ENCODE assay signal across 16 cellular contexts in genomic region chr16:29673501-29673900, GRCh38. TPM values are rescaled to one million over a fixed set of nuclear protein-coding genes. Genes with fewer than 3 reads are reported as not detected.
DNase-seq lines count a peak whose midpoint lies in the region; ATAC-seq and TF ChIP-seq lines count a peak whose summit lies in the region.
"Had no signal": no experiment of that assay in that cellular context is flagged by ENCODE, and none has a peak within 500 bp of the region (broad histone marks: within the 10 kb centered on the region; RNA-seq: fewer than 3 reads in every experiment).

No MANE protein-coding gene starts in this region.

- no peak overlapping the region for H2AFZ ChIP-seq in mesenchymal stem cell (ENCODE audit: low read depth, low read length)
- no peak overlapping the region for H2AFZ ChIP-seq in trophoblast cell (ENCODE audit: insufficient read depth, low read length, poor library complexity)

- H3K79me1 ChIP-seq in mesenchymal stem cell (replicated peaks; ENCODE audit: low read length, poor library complexity, severe bottlenecking) (no peaks in the 10 kb centered on the region), trophoblast cell (ENCODE audit: low read length) (peaks cover 1% of the 10 kb centered on the region)

- H3K4ac ChIP-seq in mesenchymal stem cell (ENCODE audit: low read depth in 1 of 2, low read length in 2 of 2) (no peak overlapping the region), trophoblast cell (ENCODE audit: low read depth, low read length) (no peak overlapping the region)

- peak overlapping the region in 1 of 2 experiments; percentile 40 for H3K23ac ChIP-seq in mesenchymal stem cell (ENCODE audit: low read length in 2 of 2)
- H3K23ac ChIP-seq in trophoblast cell (ENCODE audit: low read length): no peak overlapping the region

- H3K4me1 ChIP-seq in mesenchymal stem cell (ENCODE audit: control insufficient read depth, insufficient read depth, low read depth, low read length) (peaks cover 4% of the 10 kb centered on the region), trophoblast cell (ENCODE audit: control insufficient read depth in 1 of 2, insufficient read depth in 2 of 2, low read length in 2 of 2) (peaks cover under 1% of the 10 kb centered on the region in 2 experiments)
- peaks cover 4% of the 10 kb centered on the region for H3K4me1 ChIP-seq in CD8-positive, alpha-beta T cell (ENCODE audit: insufficient read depth, low read length)

- no peak overlapping the region for H4K12ac ChIP-seq in trophoblast cell (ENCODE audit: low read depth, low read length)

- peak overlapping the region in 1 of 2 experiments; percentile 41 for H3K14ac ChIP-seq in mesenchymal stem cell (ENCODE audit: low read length in 2 of 2)
- peak overlapping the region; percentile 28 for H3K14ac ChIP-seq in trophoblast cell (ENCODE audit: low read length)

- H2BK120ac ChIP-seq in mesenchymal stem cell (ENCODE audit: low read depth, low read length): no peak overlapping the region
- H2BK120ac ChIP-seq in trophoblast cell (ENCODE audit: insufficient read depth, low read length, poor library complexity): no peak overlapping the region

- POLR2A ChIA-PET in activated CD8-positive, alpha-beta T cell treated with anti-CD3 and anti-CD28 coated beads for 36 hours (lab: Charles Lee): no interaction called here
- POLR2A ChIA-PET in activated CD8-positive, alpha-beta T cell treated with anti-CD3 and anti-CD28 coated beads, Interleukin-2, amount 10 ng/mL, durations not matched to agents 7 days and 5 days (lab: Charles Lee): no interaction called here
- POLR2A ChIA-PET in CD8-positive, alpha-beta T cell (lab: Charles Lee): no interaction called here

- peak overlapping the region; percentile 42 for H3K27ac Mint-ChIP-seq in activated CD8-positive, alpha-beta T cell treated with anti-CD3 and anti-CD28 coated beads for 36 hours
- no peak overlapping the region for H3K27ac Mint-ChIP-seq in activated CD8-positive, alpha-beta T cell treated with anti-CD3 and anti-CD28 coated beads, Interleukin-2, amount 10 ng/mL, durations not matched to agents 7 days and 5 days
- H3K27ac Mint-ChIP-seq in activated T-helper 1 cell treated with anti-CD3 and anti-CD28 coated beads, Interleukin-12 subunit alpha, Interleukin-12 subunit beta, Interleukin-2, Interleukin-4 antibody, amounts not matched to agents 30 ng/mL and 10 ng/mL and 1 ng/mL, durations not matched to agents 14 hours and 24 hours and 36 hours: peak overlapping the region; percentile 70
- no peak overlapping the region for H3K27ac Mint-ChIP-seq in CD8-positive, alpha-beta T cell

- H3K9ac ChIP-seq in mesenchymal stem cell (ENCODE audit: low read length) (no peak overlapping the region), trophoblast cell (ENCODE audit: low read length) (no peak overlapping the region)

- WGBS in mesenchymal stem cell: 93% methylated on average over 6 of the region's 6 CpGs
- no CpG with 5 or more reads among the region's 6 CpGs for WGBS in trophoblast cell (ENCODE audit: extremely low coverage, insufficient coverage, insufficient read length)

- no peaks in the 10 kb centered on the region for H3K9me3 Mint-ChIP-seq in activated CD8-positive, alpha-beta T cell treated with anti-CD3 and anti-CD28 coated beads for 36 hours
- H3K9me3 Mint-ChIP-seq in activated CD8-positive, alpha-beta T cell treated with anti-CD3 and anti-CD28 coated beads, Interleukin-2, amount 10 ng/mL, durations not matched to agents 7 days and 5 days (ENCODE audit: insufficient read depth): no peaks in the 10 kb centered on the region
- H3K9me3 Mint-ChIP-seq in activated T-helper 1 cell treated with anti-CD3 and anti-CD28 coated beads, Interleukin-12 subunit alpha, Interleukin-12 subunit beta, Interleukin-2, Interleukin-4 antibody, amounts not matched to agents 30 ng/mL and 10 ng/mL and 1 ng/mL, durations not matched to agents 14 hours and 24 hours and 36 hours: no peaks in the 10 kb centered on the region
- H3K9me3 Mint-ChIP-seq in CD8-positive, alpha-beta T cell: no peaks in the 10 kb centered on the region

- H4K8ac ChIP-seq in mesenchymal stem cell (ENCODE audit: low read length): no peak overlapping the region
- H4K8ac ChIP-seq in trophoblast cell (ENCODE audit: low read depth, low read length): no peak overlapping the region

- peaks cover 12% of the 10 kb centered on the region for H3K36me3 Mint-ChIP-seq in activated CD8-positive, alpha-beta T cell treated with anti-CD3 and anti-CD28 coated beads for 36 hours (ENCODE audit: low read depth)
- H3K36me3 Mint-ChIP-seq in activated CD8-positive, alpha-beta T cell treated with anti-CD3 and anti-CD28 coated beads, Interleukin-2, amount 10 ng/mL, durations not matched to agents 7 days and 5 days (ENCODE audit: low read depth): peaks cover 32% of the 10 kb centered on the region
- peaks cover 22% of the 10 kb centered on the region for H3K36me3 Mint-ChIP-seq in activated T-helper 1 cell treated with anti-CD3 and anti-CD28 coated beads, Interleukin-12 subunit alpha, Interleukin-12 subunit beta, Interleukin-2, Interleukin-4 antibody, amounts not matched to agents 30 ng/mL and 10 ng/mL and 1 ng/mL, durations not matched to agents 14 hours and 24 hours and 36 hours (ENCODE audit: low read depth)
- peaks cover 11% of the 10 kb centered on the region for H3K36me3 Mint-ChIP-seq in CD8-positive, alpha-beta T cell

- ATAC-seq in activated CD8-positive, alpha-beta T cell treated with anti-CD3 and anti-CD28 coated beads for 36 hours: no peak
- ATAC-seq in activated CD8-positive, alpha-beta T cell treated with anti-CD3 and anti-CD28 coated beads, Interleukin-2, amount 10 ng/mL, durations not matched to agents 7 days and 5 days: no peak
- no peak for ATAC-seq in CD8-positive, alpha-beta T cell

- no peak overlapping the region for H2BK15ac ChIP-seq in mesenchymal stem cell (ENCODE audit: low read depth, poor library complexity, severe bottlenecking)

- CTCF ChIA-PET in activated CD8-positive, alpha-beta T cell treated with anti-CD3 and anti-CD28 coated beads for 36 hours (lab: Charles Lee): interaction anchor here (1.5 kb wide), 1 partner anchor 18 kb away, joined by 3 read pairs; no protein-coding TSS in a partner anchor
- CTCF ChIA-PET in activated CD8-positive, alpha-beta T cell treated with anti-CD3 and anti-CD28 coated beads, Interleukin-2, amount 10 ng/mL, durations not matched to agents 7 days and 5 days (lab: Charles Lee): interaction anchor here (0.7 to 1.3 kb wide), 3 partner anchors 32 to 190 kb away, joined by 3 to 7 read pairs (median 3); partner anchors contain the start of gene CDIPT
- CTCF ChIA-PET in CD8-positive, alpha-beta T cell (lab: Charles Lee): interaction anchor here (0.8 to 1.8 kb wide), 5 partner anchors 10 to 470 kb away, joined by 3 to 5 read pairs (median 3); partner anchors contain the start of gene SPN

- no peak for TF ChIP-seq CTCF in activated CD8-positive, alpha-beta T cell treated with anti-CD3 and anti-CD28 coated beads for 36 hours (IDR thresholded peaks at IDR 0.05)
- TF ChIP-seq CTCF in CD8-positive, alpha-beta T cell (IDR thresholded peaks at IDR 0.05): no peak

- H3K27ac ChIP-seq in mesenchymal stem cell (ENCODE audit: low read length, poor library complexity, severe bottlenecking) (no peak overlapping the region), trophoblast cell (ENCODE audit: low read depth, low read length) (no peak overlapping the region)
- no peak overlapping the region for H3K27ac ChIP-seq in CD8-positive, alpha-beta T cell (ENCODE audit: low read depth, low read length)
- H3K27ac ChIP-seq: RWPE1 had no signal

- H3K79me2 ChIP-seq in trophoblast cell (ENCODE audit: control insufficient read depth, insufficient read depth, low read length, poor library complexity): no peaks in the 10 kb centered on the region

- no peak overlapping the region for H3K18ac ChIP-seq in mesenchymal stem cell (ENCODE audit: low read depth in 1 of 2, low read length in 2 of 2)
- H3K18ac ChIP-seq in trophoblast cell (ENCODE audit: low read length): no peak overlapping the region

- H3K4me2 ChIP-seq in mesenchymal stem cell (ENCODE audit: low read length, poor library complexity, severe bottlenecking) (no peak overlapping the region), trophoblast cell (ENCODE audit: low read length) (no peak overlapping the region)

- no peaks in the 10 kb centered on the region for H3K27me3 Mint-ChIP-seq in activated CD8-positive, alpha-beta T cell treated with anti-CD3 and anti-CD28 coated beads for 36 hours
- H3K27me3 Mint-ChIP-seq in activated CD8-positive, alpha-beta T cell treated with anti-CD3 and anti-CD28 coated beads, Interleukin-2, amount 10 ng/mL, durations not matched to agents 7 days and 5 days (ENCODE audit: low read depth): no peaks in the 10 kb centered on the region
- H3K27me3 Mint-ChIP-seq in activated T-helper 1 cell treated with anti-CD3 and anti-CD28 coated beads, Interleukin-12 subunit alpha, Interleukin-12 subunit beta, Interleukin-2, Interleukin-4 antibody, amounts not matched to agents 30 ng/mL and 10 ng/mL and 1 ng/mL, durations not matched to agents 14 hours and 24 hours and 36 hours (ENCODE audit: insufficient read depth): no peaks in the 10 kb centered on the region
- no peaks in the 10 kb centered on the region for H3K27me3 Mint-ChIP-seq in CD8-positive, alpha-beta T cell (ENCODE audit: low read depth)

- H3K4me3 ChIP-seq in mesenchymal stem cell (ENCODE audit: insufficient read depth in 1 of 2, low read depth in 1 of 2, low read length in 2 of 2): no peak overlapping the region
- no peak overlapping the region for H3K4me3 ChIP-seq in trophoblast cell (ENCODE audit: low read depth, low read length)
- H3K4me3 ChIP-seq in CD8-positive, alpha-beta T cell (ENCODE audit: low read depth, low read length): no peak overlapping the region
- H3K4me3 ChIP-seq in MG63: no peak overlapping the region
- H3K4me3 ChIP-seq: HAP-1 had no signal

- no peak overlapping the region for H3K4me3 Mint-ChIP-seq in activated CD8-positive, alpha-beta T cell treated with anti-CD3 and anti-CD28 coated beads for 36 hours
- no peak overlapping the region for H3K4me3 Mint-ChIP-seq in activated CD8-positive, alpha-beta T cell treated with anti-CD3 and anti-CD28 coated beads, Interleukin-2, amount 10 ng/mL, durations not matched to agents 7 days and 5 days
- no peak overlapping the region for H3K4me3 Mint-ChIP-seq in activated T-helper 1 cell treated with anti-CD3 and anti-CD28 coated beads, Interleukin-12 subunit alpha, Interleukin-12 subunit beta, Interleukin-2, Interleukin-4 antibody, amounts not matched to agents 30 ng/mL and 10 ng/mL and 1 ng/mL, durations not matched to agents 14 hours and 24 hours and 36 hours
- no peak overlapping the region for H3K4me3 Mint-ChIP-seq in CD8-positive, alpha-beta T cell

- H4K91ac ChIP-seq in mesenchymal stem cell (ENCODE audit: low read length) (no peak overlapping the region), trophoblast cell (ENCODE audit: low read depth, low read length) (no peak overlapping the region)

- DNase-seq in activated CD8-positive, alpha-beta T cell treated with anti-CD3 and anti-CD28 coated beads for 36 hours: no peak
- no peak for DNase-seq in activated CD8-positive, alpha-beta T cell treated with anti-CD3 and anti-CD28 coated beads, Interleukin-2, amount 10 ng/mL, durations not matched to agents 7 days and 5 days
- no peak for DNase-seq in activated T-helper 1 cell treated with anti-CD3 and anti-CD28 coated beads, Interleukin-12 subunit alpha, Interleukin-12 subunit beta, Interleukin-2, Interleukin-4 antibody, amounts not matched to agents 30 ng/mL and 10 ng/mL and 1 ng/mL, durations not matched to agents 14 hours and 24 hours and 36 hours (ENCODE audit: low spot score)
- DNase-seq in mesenchymal stem cell (no peak), trophoblast cell (no peak), hypothalamus (lab: John Stamatoyannopoulos, UW) (no peak), MG63 (no peak)
- no peak for DNase-seq in CD8-positive, alpha-beta T cell
- DNase-seq: 8988T, DMS53, NCI-H1436 treated with DMSO at 0.1 percent for 48 hours, NCI-H2081, NCI-H524, OCI-M1 had no signal

- H3K9me3 ChIP-seq in mesenchymal stem cell (ENCODE audit: control insufficient read depth, low read length) (no peaks in the 10 kb centered on the region), trophoblast cell (ENCODE audit: insufficient read depth, low read depth, low read length) (no peaks in the 10 kb centered on the region), MG63 (no peaks in the 10 kb centered on the region)
- H3K9me3 ChIP-seq in CD8-positive, alpha-beta T cell (ENCODE audit: low read length): no peaks in the 10 kb centered on the region
- H3K9me3 ChIP-seq: HAP-1 had no signal

- H2BK5ac ChIP-seq in mesenchymal stem cell (ENCODE audit: low read depth, low read length, poor library complexity, severe bottlenecking): no peak overlapping the region
- no peak overlapping the region for H2BK5ac ChIP-seq in trophoblast cell (ENCODE audit: low read depth, low read length, poor library complexity)

- H3K27me3 ChIP-seq in mesenchymal stem cell (ENCODE audit: control insufficient read depth in 1 of 2, insufficient read depth in 1 of 2, low read length in 2 of 2): peaks cover 0 to 3% of the 10 kb centered on the region in 2 experiments
- no peaks in the 10 kb centered on the region for H3K27me3 ChIP-seq in trophoblast cell (ENCODE audit: insufficient read depth, low read length)
- H3K27me3 ChIP-seq in CD8-positive, alpha-beta T cell (ENCODE audit: insufficient read depth, low read length): no peaks in the 10 kb centered on the region
- no peaks in the 10 kb centered on the region for H3K27me3 ChIP-seq in MG63

- H3K4me1 Mint-ChIP-seq in activated CD8-positive, alpha-beta T cell treated with anti-CD3 and anti-CD28 coated beads for 36 hours (ENCODE audit: low read depth): peaks cover 11% of the 10 kb centered on the region
- H3K4me1 Mint-ChIP-seq in activated CD8-positive, alpha-beta T cell treated with anti-CD3 and anti-CD28 coated beads, Interleukin-2, amount 10 ng/mL, durations not matched to agents 7 days and 5 days (ENCODE audit: low read depth): peaks cover 25% of the 10 kb centered on the region
- H3K4me1 Mint-ChIP-seq in activated T-helper 1 cell treated with anti-CD3 and anti-CD28 coated beads, Interleukin-12 subunit alpha, Interleukin-12 subunit beta, Interleukin-2, Interleukin-4 antibody, amounts not matched to agents 30 ng/mL and 10 ng/mL and 1 ng/mL, durations not matched to agents 14 hours and 24 hours and 36 hours (ENCODE audit: low read depth): peaks cover 22% of the 10 kb centered on the region
- peaks cover 18% of the 10 kb centered on the region for H3K4me1 Mint-ChIP-seq in CD8-positive, alpha-beta T cell (ENCODE audit: low read depth)

- intact Hi-C loops in activated CD8-positive, alpha-beta T cell treated with anti-CD3 and anti-CD28 coated beads for 36 hours (cut with micrococcal nuclease): no loop called here
- intact Hi-C loops in activated T-helper 1 cell treated with anti-CD3 and anti-CD28 coated beads, Interleukin-12 subunit alpha, Interleukin-12 subunit beta, Interleukin-2, Interleukin-4 antibody, amounts not matched to agents 30 ng/mL and 10 ng/mL and 1 ng/mL, durations not matched to agents 14 hours and 24 hours and 36 hours (cut with micrococcal nuclease): no loop called here
- intact Hi-C loops in CD8-positive, alpha-beta T cell (cut with DNase I, micrococcal nuclease): no loop called here

- H3K36me3 ChIP-seq in mesenchymal stem cell (ENCODE audit: control insufficient read depth in 1 of 2, insufficient read depth in 2 of 2, low read depth in 1 of 2, low read length in 2 of 2) (peaks cover 0 to 3% of the 10 kb centered on the region in 2 experiments), trophoblast cell (ENCODE audit: control insufficient read depth in 1 of 2, insufficient read depth in 2 of 2, low read length in 2 of 2) (no peaks in the 10 kb centered on the region), MG63 (no peaks in the 10 kb centered on the region)
- H3K36me3 ChIP-seq in CD8-positive, alpha-beta T cell (ENCODE audit: insufficient read depth, low read length): no peaks in the 10 kb centered on the region
- H3K36me3 ChIP-seq: HAP-1 had no signal

- H2AK5ac ChIP-seq in mesenchymal stem cell (ENCODE audit: low read length, severe bottlenecking) (peak overlapping the region; percentile 27), trophoblast cell (ENCODE audit: low read length) (peak overlapping the region; percentile 60)

- H2BK12ac ChIP-seq in mesenchymal stem cell (ENCODE audit: low read length in 2 of 2): peak overlapping the region; percentile 1 to 86
- peak overlapping the region; percentile 78 for H2BK12ac ChIP-seq in trophoblast cell (ENCODE audit: low read length)

RNA-seq across cellular contexts. Expression of gene QPRT, which starts 5.5 kb away (rescaled TPM):
- 10 to 100 TPM in 1 of 2 experiments, 1 to 10 TPM in 1; 9.3 to 11.7 TPM for total RNA-seq in activated CD8-positive, alpha-beta T cell treated with anti-CD3 and anti-CD28 coated beads for 36 hours
- total RNA-seq in activated CD8-positive, alpha-beta T cell treated with anti-CD3 and anti-CD28 coated beads, Interleukin-2, amount 10 ng/mL, durations not matched to agents 7 days and 5 days: 10 to 100 TPM in 1 of 2 experiments, 1 to 10 TPM in 1; 8.6 to 10.2 TPM
- total RNA-seq in activated T-helper 1 cell treated with anti-CD3 and anti-CD28 coated beads, Interleukin-12 subunit alpha, Interleukin-12 subunit beta, Interleukin-2, Interleukin-4 antibody, amounts not matched to agents 30 ng/mL and 10 ng/mL and 1 ng/mL, durations not matched to agents 14 hours and 24 hours and 36 hours: 6.3 and 6.5 TPM in 2 replicates
- 326 TPM for polyA plus RNA-seq in mesenchymal stem cell (2013, experiment 1 of 2)
- 319 TPM for polyA plus RNA-seq in mesenchymal stem cell (2013, experiment 2 of 2)
- 258 and 266 TPM in 2 replicates for polyA plus RNA-seq in trophoblast cell (2013)
- total RNA-seq in CD8-positive, alpha-beta T cell: under 1 TPM in 1 of 2 experiments, not detected in 1; 0.76 TPM
- total RNA-seq in MG63 (2014; rRNA removed; shearing (Covaris generic); ENCODE audit: low replicate concordance): 0.36 and 0.64 TPM in 2 replicates

RNA-seq across cellular contexts. Expression of gene SPN, which starts 10.5 kb away (rescaled TPM):
- 100 to 1,000 TPM; 110 to 119 TPM for total RNA-seq in activated CD8-positive, alpha-beta T cell treated with anti-CD3 and anti-CD28 coated beads for 36 hours
- 100 to 1,000 TPM; 339 to 352 TPM for total RNA-seq in activated CD8-positive, alpha-beta T cell treated with anti-CD3 and anti-CD28 coated beads, Interleukin-2, amount 10 ng/mL, durations not matched to agents 7 days and 5 days
- 191 and 196 TPM in 2 replicates for total RNA-seq in activated T-helper 1 cell treated with anti-CD3 and anti-CD28 coated beads, Interleukin-12 subunit alpha, Interleukin-12 subunit beta, Interleukin-2, Interleukin-4 antibody, amounts not matched to agents 30 ng/mL and 10 ng/mL and 1 ng/mL, durations not matched to agents 14 hours and 24 hours and 36 hours
- polyA plus RNA-seq in mesenchymal stem cell (2013, experiment 1 of 2): 0.01 TPM
- not detected for polyA plus RNA-seq in mesenchymal stem cell (2013, experiment 2 of 2)
- 0.10 and 0.15 TPM in 2 replicates for polyA plus RNA-seq in trophoblast cell (2013)
- 10 to 100 TPM; 36.9 to 38.2 TPM for total RNA-seq in CD8-positive, alpha-beta T cell
- total RNA-seq in MG63 (2014; rRNA removed; shearing (Covaris generic); ENCODE audit: low replicate concordance): not detected in 2 replicates

Comparison
In these comparisons a context has a peak if more than half of its experiments do, and no peak if none do; other contexts are left out.
1. H3K27ac Mint-ChIP-seq: peak in activated CD8-positive, alpha-beta T cell treated with anti-CD3 and anti-CD28 coated beads for 36 hours (single experiment) and activated T-helper 1 cell treated with anti-CD3 and anti-CD28 coated beads, Interleukin-12 subunit alpha, Interleukin-12 subunit beta, Interleukin-2, Interleukin-4 antibody, amounts not matched to agents 30 ng/mL and 10 ng/mL and 1 ng/mL, durations not matched to agents 14 hours and 24 hours and 36 hours (single experiment); none in activated CD8-positive, alpha-beta T cell treated with anti-CD3 and anti-CD28 coated beads, Interleukin-2, amount 10 ng/mL, durations not matched to agents 7 days and 5 days (single experiment) and CD8-positive, alpha-beta T cell (single experiment).
2. RNA of gene SPN, which starts 10.5 kb away (total RNA-seq): 339 to 352 TPM in activated CD8-positive, alpha-beta T cell treated with anti-CD3 and anti-CD28 coated beads, Interleukin-2, amount 10 ng/mL, durations not matched to agents 7 days and 5 days, 191 to 196 TPM in activated T-helper 1 cell treated with anti-CD3 and anti-CD28 coated beads, Interleukin-12 subunit alpha, Interleukin-12 subunit beta, Interleukin-2, Interleukin-4 antibody, amounts not matched to agents 30 ng/mL and 10 ng/mL and 1 ng/mL, durations not matched to agents 14 hours and 24 hours and 36 hours, 110 to 119 TPM in activated CD8-positive, alpha-beta T cell treated with anti-CD3 and anti-CD28 coated beads for 36 hours and 36.9 to 38.2 TPM in CD8-positive, alpha-beta T cell; not detected in MG63; every median in the first group is over 10 times any median in the second.